ENCODE assay signal across 10 cellular contexts in the genomic region with DNA sequence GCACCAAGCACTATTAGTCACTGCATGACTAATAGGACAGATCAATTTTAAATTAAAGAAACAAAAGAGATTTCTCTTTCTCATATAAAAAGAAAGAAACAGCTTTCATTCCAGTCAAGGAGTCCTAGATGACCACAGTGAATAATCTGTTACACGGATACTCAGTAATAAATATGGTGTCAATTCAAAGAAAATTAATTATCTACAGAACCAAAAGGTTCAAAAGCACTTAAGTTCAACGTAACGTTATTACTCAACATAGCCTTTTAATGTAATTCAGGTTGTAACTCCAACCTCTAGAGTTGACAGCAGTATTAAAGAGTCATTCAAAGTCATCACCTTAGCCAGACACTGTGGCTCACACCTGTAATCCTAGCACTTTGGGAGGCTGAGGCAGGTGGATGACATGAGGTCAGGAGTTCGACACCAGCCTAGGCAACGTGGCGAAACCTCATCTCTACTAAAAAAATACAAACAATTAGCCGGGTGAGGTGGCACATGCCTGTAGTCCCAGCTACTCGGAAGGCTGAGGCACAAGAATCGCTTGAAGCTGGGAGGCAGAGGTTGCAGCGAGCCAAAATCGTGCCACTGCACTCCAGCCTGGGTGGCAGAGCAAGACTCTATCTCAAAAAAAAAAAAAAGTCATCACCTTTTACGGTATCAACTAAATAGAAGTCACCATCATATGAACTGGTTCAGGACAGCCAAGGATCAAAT. TPM values are rescaled to one million over a fixed set of nuclear protein-coding genes. Genes with fewer than 3 reads are reported as not detected.
DNase-seq lines count a peak whose midpoint lies in the region; ATAC-seq and TF ChIP-seq lines count a peak whose summit lies in the region.
"Had no signal": no experiment of that assay in that cellular context is flagged by ENCODE, and none has a peak within 500 bp of the region (broad histone marks: within the 10 kb centered on the region; RNA-seq: fewer than 3 reads in every experiment).

No MANE protein-coding gene starts in this region.

- H3K27ac Mint-ChIP-seq in neural crest cell (ENCODE audit: unreplicated experiment), result no peak overlapping the region

- no peak overlapping the region for H3K9ac ChIP-seq in DND-41 (ENCODE audit: low read depth, low read length)
- H3K9ac ChIP-seq in PC-3 (ENCODE audit: low read length), result peak overlapping the region; percentile 90

- CTCF ChIA-PET in PC-3 (lab: Charles Lee) (interaction anchor here (1.9 kb wide), 1 partner anchor 21 kb away, joined by 8 read pairs; no protein-coding TSS in a partner anchor), GM10248 (lab: Yijun Ruan, JAX) (interaction anchor here (0.8 to 2.0 kb wide), 4 partner anchors 12 to 110 kb away, joined by 3 to 9 read pairs (median 6); a partner anchor contains a TSS)

- peaks cover 36% of the 10 kb centered on the region for H3K4me1 ChIP-seq in DND-41 (ENCODE audit: insufficient read depth, low read length)
- peaks cover 54% of the 10 kb centered on the region for H3K4me1 ChIP-seq in PC-3 (ENCODE audit: insufficient read depth, low read length)

- no peak for ATAC-seq in DND-41 (ENCODE audit: insufficient read depth, low read depth)
- peak; percentile 6 for ATAC-seq in PC-3

- intact Hi-C loops in PC-3 (cut with micrococcal nuclease), result loop anchor here (1.0 kb wide), 3 partner anchors 12 to 110 kb away; a partner anchor contains a TSS

- no peaks in the 10 kb centered on the region for H3K27me3 Mint-ChIP-seq in neural crest cell (ENCODE audit: low read depth)

- no TSS peak for BruUV-seq in PC-3 (replicated peaks; lab: Mats Ljungman, UMichigan)

- no peak for DNase-seq in DND-41
- DNase-seq in PC-3, result no peak
- no peak for DNase-seq in coronary artery (ENCODE audit: low spot score)
- DNase-seq in neural crest cell (ENCODE audit: low read depth, low spot score), result no peak
- no peak for DNase-seq in NCI-H2029 (lab: John Stamatoyannopoulos, UW)
- no peak for DNase-seq in GM10248 (ENCODE audit: extremely low spot score)
- no peak for DNase-seq in NCI-H1436 (lab: John Stamatoyannopoulos, UW)
- no peak for DNase-seq in MV-4-11 (lab: John Stamatoyannopoulos, UW)
- DNase-seq: cortex of kidney, ovary had no signal

- no peak overlapping the region for H3K4me3 ChIP-seq in DND-41 (ENCODE audit: low read depth in 1 of 2, low read length in 2 of 2)
- H3K4me3 ChIP-seq in PC-3 (ENCODE audit: low read length), result peak overlapping the region; percentile 64
- H3K4me3 ChIP-seq in coronary artery, result no peak overlapping the region

- H3F3A ChIP-seq in PC-3 (ENCODE audit: low read length, unreplicated experiment), result peaks cover 21% of the 10 kb centered on the region

- H3K9me3 Mint-ChIP-seq in neural crest cell, result no peaks in the 10 kb centered on the region

- H3K4me3 Mint-ChIP-seq in neural crest cell, result peak overlapping the region; percentile 77

- H3K4me2 ChIP-seq in DND-41 (ENCODE audit: insufficient read depth, low read length) (peak overlapping the region; percentile 30; the same call in 1 of the 2 replicates), PC-3 (ENCODE audit: low read length) (peak overlapping the region; percentile 87)

- no peaks in the 10 kb centered on the region for H3K9me2 ChIP-seq in PC-3 (replicated peaks; ENCODE audit: low read length)

- peaks cover 6% of the 10 kb centered on the region; the same call in 1 of the 2 replicates for H3K36me3 ChIP-seq in DND-41 (ENCODE audit: insufficient read depth, low read length)
- no peaks in the 10 kb centered on the region for H3K36me3 ChIP-seq in PC-3 (ENCODE audit: low read depth, low read length)
- H3K36me3 ChIP-seq: ovary had no signal

- POLR2A ChIA-PET in PC-3 (lab: Charles Lee; ENCODE audit: unreplicated experiment) (interaction anchor here (0.6 to 1.0 kb wide), 3 partner anchors 13 to 101 kb away, joined by 3 to 4 read pairs (median 3); no protein-coding TSS in a partner anchor), GM10248 (lab: Yijun Ruan, JAX) (no interaction called here)

- H3K36me3 Mint-ChIP-seq in neural crest cell (ENCODE audit: low read depth), result no peaks in the 10 kb centered on the region

- no peak for TF ChIP-seq CTCF in DND-41 (IDR thresholded peaks at IDR 0.05; ENCODE audit: borderline replicate concordance, extremely low read depth, low read length, poor library complexity, severe bottlenecking)
- no peak for TF ChIP-seq CTCF in PC-3 (conservative IDR thresholded peaks at IDR 0.05; ENCODE audit: low read depth, low read length)
- TF ChIP-seq CTCF in coronary artery (IDR thresholded peaks at IDR 0.05), result no peak
- TF ChIP-seq CTCF in neural crest cell (conservative IDR thresholded peaks at IDR 0.05), result no peak
- no peak for TF ChIP-seq CTCF in GM10248 (IDR thresholded peaks at IDR 0.05; ENCODE audit: control extremely low read depth, extremely low read depth, low read depth, missing control alignments)

- H4K20me1 ChIP-seq in DND-41 (ENCODE audit: insufficient read depth, low read length) (peaks cover 47% of the 10 kb centered on the region), PC-3 (ENCODE audit: low read length) (peaks cover 28% of the 10 kb centered on the region)

- H3K27ac ChIP-seq in DND-41 (ENCODE audit: low read length) (no peak overlapping the region), PC-3 (ENCODE audit: low read length) (peak overlapping the region; percentile 96), coronary artery (peak overlapping the region; percentile 38 to 74)

- H3K9me3 ChIP-seq in DND-41 (ENCODE audit: insufficient read depth, low read length, severe bottlenecking), result no peaks in the 10 kb centered on the region
- H3K9me3 ChIP-seq in PC-3 (ENCODE audit: low read length), result no peaks in the 10 kb centered on the region
- H3K9me3 ChIP-seq: ovary had no signal

- H3K27me3 ChIP-seq in DND-41 (ENCODE audit: insufficient read depth, low read length, poor library complexity) (no peaks in the 10 kb centered on the region), PC-3 (ENCODE audit: low read length) (no peaks in the 10 kb centered on the region)
- H3K27me3 ChIP-seq: ovary had no signal

- peaks cover 32% of the 10 kb centered on the region for H3K4me1 Mint-ChIP-seq in neural crest cell

- H3K79me2 ChIP-seq in DND-41 (ENCODE audit: insufficient read depth, low read length), result peaks cover 97% of the 10 kb centered on the region
- peaks cover 87% of the 10 kb centered on the region for H3K79me2 ChIP-seq in PC-3 (ENCODE audit: low read length)

- no peak overlapping the region for H2AFZ ChIP-seq in DND-41 (ENCODE audit: low read depth, low read length)
- H2AFZ ChIP-seq in PC-3 (ENCODE audit: low read length), result no peak overlapping the region

RNA-seq across cellular contexts. Expression of a gene that starts 4.4 kb away (rescaled TPM):
- 9.0 and 16.0 TPM in 2 replicates for total RNA-seq in PC-3 (2014; rRNA removed)
- 12.3 and 13.4 TPM in 2 replicates for total RNA-seq in neural crest cell

RNA-seq across cellular contexts. Expression of a gene that starts 35.2 kb away (rescaled TPM):
- total RNA-seq in PC-3 (2014; rRNA removed) (40.0 and 40.6 TPM in 2 replicates), neural crest cell (58.1 and 59.1 TPM in 2 replicates)
